Comparison of ENCODE assay signal across 1 cellular context in the genomic region with DNA sequence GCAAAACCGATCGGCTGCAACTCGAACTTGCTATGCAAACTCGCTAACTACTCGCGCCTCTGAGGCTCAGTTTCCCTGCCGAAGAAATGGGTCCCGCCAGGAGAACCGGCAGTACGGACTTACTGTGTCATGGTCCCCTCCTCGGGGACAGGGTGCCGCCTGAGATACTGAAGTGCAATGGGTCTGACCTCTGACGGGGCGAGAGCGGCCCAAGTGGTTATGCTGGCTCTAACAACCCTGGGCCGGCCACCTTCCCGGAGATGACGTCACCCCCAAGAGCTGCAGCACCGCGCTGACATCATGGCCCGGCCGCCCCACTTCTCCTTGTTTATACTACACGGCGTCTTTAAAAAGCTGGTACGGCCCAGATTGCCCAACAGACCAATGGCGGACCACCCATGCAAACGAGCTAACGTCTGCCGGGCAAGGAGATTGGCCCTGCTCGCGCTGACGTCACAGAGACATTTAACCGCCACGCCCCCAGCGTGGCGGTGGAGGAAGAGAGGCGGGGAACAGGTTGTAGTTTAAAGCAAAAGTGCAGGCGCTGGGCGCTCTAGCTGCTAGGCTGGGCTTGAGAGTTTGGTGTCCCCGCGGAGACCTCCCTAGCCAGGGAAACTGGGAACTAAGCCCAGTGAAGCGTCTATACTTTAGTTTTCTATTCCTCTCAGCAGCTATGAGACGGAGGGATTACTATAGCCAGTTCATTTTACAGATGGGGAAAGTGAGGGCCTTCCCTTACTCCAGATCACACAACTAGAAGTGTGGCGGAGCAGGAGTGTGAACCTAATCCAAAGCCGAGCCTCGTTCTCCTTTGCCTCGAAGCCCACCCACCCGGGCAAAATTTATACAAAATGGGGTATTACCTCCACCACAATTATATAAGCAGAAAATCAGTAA.
TF ChIP-seq lines count a peak whose summit lies in the region.

No MANE protein-coding gene starts in this region.

TF ChIP-seq in HepG2, 621 proteins besides CTCF, POLR2A, EP300 and RAD21 (continues in another document):
- peak; percentile 15; the same call in 1 of the 2 replicates for TF ChIP-seq PHF21A (CRISPR knock-in tag; IDR thresholded peaks at IDR 0.05)
- TF ChIP-seq, protein P1, sequence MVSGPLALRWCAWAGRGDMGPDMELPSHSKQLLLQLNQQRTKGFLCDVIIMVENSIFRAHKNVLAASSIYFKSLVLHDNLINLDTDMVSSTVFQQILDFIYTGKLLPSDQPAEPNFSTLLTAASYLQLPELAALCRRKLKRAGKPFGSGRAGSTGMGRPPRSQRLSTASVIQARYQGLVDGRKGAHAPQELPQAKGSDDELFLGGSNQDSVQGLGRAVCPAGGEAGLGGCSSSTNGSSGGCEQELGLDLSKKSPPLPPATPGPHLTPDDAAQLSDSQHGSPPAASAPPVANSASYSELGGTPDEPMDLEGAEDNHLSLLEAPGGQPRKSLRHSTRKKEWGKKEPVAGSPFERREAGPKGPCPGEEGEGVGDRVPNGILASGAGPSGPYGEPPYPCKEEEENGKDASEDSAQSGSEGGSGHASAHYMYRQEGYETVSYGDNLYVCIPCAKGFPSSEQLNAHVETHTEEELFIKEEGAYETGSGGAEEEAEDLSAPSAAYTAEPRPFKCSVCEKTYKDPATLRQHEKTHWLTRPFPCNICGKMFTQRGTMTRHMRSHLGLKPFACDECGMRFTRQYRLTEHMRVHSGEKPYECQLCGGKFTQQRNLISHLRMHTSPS (CRISPR knock-in tag; IDR thresholded peaks at IDR 0.05; ENCODE audit: low read depth), result no peak
- TF ChIP-seq ZNF678 (CRISPR knock-in tag; IDR thresholded peaks at IDR 0.05), result no peak
- TF ChIP-seq RXRA (CRISPR knock-in tag; IDR thresholded peaks at IDR 0.05), result no peak; the same call in 1 of the 2 replicates
- TF ChIP-seq ZNF12 (CRISPR knock-in tag; IDR thresholded peaks at IDR 0.05), result no peak
- TF ChIP-seq ZNF124 (CRISPR knock-in tag; IDR thresholded peaks at IDR 0.05), result no peak
- no peak for TF ChIP-seq DNMT3B (CRISPR knock-in tag; conservative IDR thresholded peaks at IDR 0.05)
- TF ChIP-seq, protein P2, sequence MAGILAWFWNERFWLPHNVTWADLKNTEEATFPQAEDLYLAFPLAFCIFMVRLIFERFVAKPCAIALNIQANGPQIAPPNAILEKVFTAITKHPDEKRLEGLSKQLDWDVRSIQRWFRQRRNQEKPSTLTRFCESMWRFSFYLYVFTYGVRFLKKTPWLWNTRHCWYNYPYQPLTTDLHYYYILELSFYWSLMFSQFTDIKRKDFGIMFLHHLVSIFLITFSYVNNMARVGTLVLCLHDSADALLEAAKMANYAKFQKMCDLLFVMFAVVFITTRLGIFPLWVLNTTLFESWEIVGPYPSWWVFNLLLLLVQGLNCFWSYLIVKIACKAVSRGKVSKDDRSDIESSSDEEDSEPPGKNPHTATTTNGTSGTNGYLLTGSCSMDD (CRISPR knock-in tag; IDR thresholded peaks at IDR 0.05), result no peak
- 0 out of 2 replicates have a peak, but pooled peaks have one; percentile 3 for TF ChIP-seq ERF (CRISPR knock-in tag; IDR thresholded peaks at IDR 0.05)
- no peak for TF ChIP-seq ZFP36L1 (CRISPR knock-in tag; IDR thresholded peaks at IDR 0.05)
- no peak for TF ChIP-seq TMF1 (CRISPR knock-in tag; IDR thresholded peaks at IDR 0.05; ENCODE audit: low read depth)
- TF ChIP-seq ZNF230 (CRISPR knock-in tag; IDR thresholded peaks at IDR 0.05), result no peak
- TF ChIP-seq TCF7L2 (IDR thresholded peaks at IDR 0.05; ENCODE audit: low read depth, low read length), result no peak
- TF ChIP-seq, protein P3, sequence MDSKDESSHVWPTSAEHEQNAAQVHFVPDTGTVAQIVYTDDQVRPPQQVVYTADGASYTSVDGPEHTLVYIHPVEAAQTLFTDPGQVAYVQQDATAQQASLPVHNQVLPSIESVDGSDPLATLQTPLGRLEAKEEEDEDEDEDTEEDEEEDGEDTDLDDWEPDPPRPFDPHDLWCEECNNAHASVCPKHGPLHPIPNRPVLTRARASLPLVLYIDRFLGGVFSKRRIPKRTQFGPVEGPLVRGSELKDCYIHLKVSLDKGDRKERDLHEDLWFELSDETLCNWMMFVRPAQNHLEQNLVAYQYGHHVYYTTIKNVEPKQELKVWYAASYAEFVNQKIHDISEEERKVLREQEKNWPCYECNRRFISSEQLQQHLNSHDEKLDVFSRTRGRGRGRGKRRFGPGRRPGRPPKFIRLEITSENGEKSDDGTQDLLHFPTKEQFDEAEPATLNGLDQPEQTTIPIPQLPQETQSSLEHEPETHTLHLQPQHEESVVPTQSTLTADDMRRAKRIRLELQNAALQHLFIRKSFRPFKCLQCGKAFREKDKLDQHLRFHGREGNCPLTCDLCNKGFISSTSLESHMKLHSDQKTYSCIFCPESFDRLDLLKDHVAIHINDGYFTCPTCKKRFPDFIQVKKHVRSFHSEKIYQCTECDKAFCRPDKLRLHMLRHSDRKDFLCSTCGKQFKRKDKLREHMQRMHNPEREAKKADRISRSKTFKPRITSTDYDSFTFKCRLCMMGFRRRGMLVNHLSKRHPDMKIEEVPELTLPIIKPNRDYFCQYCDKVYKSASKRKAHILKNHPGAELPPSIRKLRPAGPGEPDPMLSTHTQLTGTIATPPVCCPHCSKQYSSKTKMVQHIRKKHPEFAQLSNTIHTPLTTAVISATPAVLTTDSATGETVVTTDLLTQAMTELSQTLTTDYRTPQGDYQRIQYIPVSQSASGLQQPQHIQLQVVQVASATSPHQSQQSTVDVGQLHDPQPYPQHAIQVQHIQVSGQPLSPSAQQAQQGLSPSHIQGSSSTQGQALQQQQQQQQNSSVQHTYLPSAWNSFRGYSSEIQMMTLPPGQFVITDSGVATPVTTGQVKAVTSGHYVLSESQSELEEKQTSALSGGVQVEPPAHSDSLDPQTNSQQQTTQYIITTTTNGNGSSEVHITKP (CRISPR knock-in tag; IDR thresholded peaks at IDR 0.05; ENCODE audit: low read depth), result peak; percentile 79; the same call in 1 of the 2 replicates
- TF ChIP-seq SNAPC2 (CRISPR knock-in tag; IDR thresholded peaks at IDR 0.05), result 0 out of 2 replicates have a peak, but pooled peaks have one; percentile 3
- no peak for TF ChIP-seq STAT5B (CRISPR knock-in tag; IDR thresholded peaks at IDR 0.05)
- TF ChIP-seq, protein P4, sequence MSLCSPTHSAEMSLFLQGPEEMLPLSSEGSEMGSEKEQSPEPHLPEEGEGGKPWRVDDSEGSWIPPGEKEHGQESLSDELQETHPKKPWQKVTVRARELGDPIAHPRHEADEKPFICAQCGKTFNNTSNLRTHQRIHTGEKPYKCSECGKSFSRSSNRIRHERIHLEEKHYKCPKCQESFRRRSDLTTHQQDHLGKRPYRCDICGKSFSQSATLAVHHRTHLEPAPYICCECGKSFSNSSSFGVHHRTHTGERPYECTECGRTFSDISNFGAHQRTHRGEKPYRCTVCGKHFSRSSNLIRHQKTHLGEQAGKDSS (CRISPR knock-in tag; IDR thresholded peaks at IDR 0.05; ENCODE audit: borderline replicate concordance, low read depth), result no peak; the same call in 1 of the 2 replicates
- no peak for TF ChIP-seq ZNF251 (CRISPR knock-in tag; IDR thresholded peaks at IDR 0.05)
- TF ChIP-seq ESRRA (CRISPR knock-in tag; IDR thresholded peaks at IDR 0.05; ENCODE audit: low read depth), result no peak
- no peak for TF ChIP-seq CAMTA2 (CRISPR knock-in tag; IDR thresholded peaks at IDR 0.05; ENCODE audit: borderline replicate concordance)
- TF ChIP-seq, protein P5, sequence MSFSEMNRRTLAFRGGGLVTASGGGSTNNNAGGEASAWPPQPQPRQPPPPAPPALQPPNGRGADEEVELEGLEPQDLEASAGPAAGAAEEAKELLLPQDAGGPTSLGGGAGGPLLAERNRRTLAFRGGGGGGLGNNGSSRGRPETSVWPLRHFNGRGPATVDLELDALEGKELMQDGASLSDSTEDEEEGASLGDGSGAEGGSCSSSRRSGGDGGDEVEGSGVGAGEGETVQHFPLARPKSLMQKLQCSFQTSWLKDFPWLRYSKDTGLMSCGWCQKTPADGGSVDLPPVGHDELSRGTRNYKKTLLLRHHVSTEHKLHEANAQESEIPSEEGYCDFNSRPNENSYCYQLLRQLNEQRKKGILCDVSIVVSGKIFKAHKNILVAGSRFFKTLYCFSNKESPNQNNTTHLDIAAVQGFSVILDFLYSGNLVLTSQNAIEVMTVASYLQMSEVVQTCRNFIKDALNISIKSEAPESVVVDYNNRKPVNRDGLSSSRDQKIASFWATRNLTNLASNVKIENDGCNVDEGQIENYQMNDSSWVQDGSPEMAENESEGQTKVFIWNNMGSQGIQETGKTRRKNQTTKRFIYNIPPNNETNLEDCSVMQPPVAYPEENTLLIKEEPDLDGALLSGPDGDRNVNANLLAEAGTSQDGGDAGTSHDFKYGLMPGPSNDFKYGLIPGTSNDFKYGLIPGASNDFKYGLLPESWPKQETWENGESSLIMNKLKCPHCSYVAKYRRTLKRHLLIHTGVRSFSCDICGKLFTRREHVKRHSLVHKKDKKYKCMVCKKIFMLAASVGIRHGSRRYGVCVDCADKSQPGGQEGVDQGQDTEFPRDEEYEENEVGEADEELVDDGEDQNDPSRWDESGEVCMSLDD (CRISPR knock-in tag; IDR thresholded peaks at IDR 0.05; ENCODE audit: borderline replicate concordance), result peak; percentile 96
- TF ChIP-seq ADNP (CRISPR knock-in tag; IDR thresholded peaks at IDR 0.05), result no peak
- TF ChIP-seq, protein P6, sequence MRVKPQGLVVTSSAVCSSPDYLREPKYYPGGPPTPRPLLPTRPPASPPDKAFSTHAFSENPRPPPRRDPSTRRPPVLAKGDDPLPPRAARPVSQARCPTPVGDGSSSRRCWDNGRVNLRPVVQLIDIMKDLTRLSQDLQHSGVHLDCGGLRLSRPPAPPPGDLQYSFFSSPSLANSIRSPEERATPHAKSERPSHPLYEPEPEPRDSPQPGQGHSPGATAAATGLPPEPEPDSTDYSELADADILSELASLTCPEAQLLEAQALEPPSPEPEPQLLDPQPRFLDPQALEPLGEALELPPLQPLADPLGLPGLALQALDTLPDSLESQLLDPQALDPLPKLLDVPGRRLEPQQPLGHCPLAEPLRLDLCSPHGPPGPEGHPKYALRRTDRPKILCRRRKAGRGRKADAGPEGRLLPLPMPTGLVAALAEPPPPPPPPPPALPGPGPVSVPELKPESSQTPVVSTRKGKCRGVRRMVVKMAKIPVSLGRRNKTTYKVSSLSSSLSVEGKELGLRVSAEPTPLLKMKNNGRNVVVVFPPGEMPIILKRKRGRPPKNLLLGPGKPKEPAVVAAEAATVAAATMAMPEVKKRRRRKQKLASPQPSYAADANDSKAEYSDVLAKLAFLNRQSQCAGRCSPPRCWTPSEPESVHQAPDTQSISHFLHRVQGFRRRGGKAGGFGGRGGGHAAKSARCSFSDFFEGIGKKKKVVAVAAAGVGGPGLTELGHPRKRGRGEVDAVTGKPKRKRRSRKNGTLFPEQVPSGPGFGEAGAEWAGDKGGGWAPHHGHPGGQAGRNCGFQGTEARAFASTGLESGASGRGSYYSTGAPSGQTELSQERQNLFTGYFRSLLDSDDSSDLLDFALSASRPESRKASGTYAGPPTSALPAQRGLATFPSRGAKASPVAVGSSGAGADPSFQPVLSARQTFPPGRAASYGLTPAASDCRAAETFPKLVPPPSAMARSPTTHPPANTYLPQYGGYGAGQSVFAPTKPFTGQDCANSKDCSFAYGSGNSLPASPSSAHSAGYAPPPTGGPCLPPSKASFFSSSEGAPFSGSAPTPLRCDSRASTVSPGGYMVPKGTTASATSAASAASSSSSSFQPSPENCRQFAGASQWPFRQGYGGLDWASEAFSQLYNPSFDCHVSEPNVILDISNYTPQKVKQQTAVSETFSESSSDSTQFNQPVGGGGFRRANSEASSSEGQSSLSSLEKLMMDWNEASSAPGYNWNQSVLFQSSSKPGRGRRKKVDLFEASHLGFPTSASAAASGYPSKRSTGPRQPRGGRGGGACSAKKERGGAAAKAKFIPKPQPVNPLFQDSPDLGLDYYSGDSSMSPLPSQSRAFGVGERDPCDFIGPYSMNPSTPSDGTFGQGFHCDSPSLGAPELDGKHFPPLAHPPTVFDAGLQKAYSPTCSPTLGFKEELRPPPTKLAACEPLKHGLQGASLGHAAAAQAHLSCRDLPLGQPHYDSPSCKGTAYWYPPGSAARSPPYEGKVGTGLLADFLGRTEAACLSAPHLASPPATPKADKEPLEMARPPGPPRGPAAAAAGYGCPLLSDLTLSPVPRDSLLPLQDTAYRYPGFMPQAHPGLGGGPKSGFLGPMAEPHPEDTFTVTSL (CRISPR knock-in tag; IDR thresholded peaks at IDR 0.05; ENCODE audit: borderline replicate concordance), result no peak
- TF ChIP-seq PHF8 (CRISPR knock-in tag; IDR thresholded peaks at IDR 0.05), result no peak
- TF ChIP-seq ZNF333 (CRISPR knock-in tag; IDR thresholded peaks at IDR 0.05; ENCODE audit: borderline replicate concordance), result no peak; the same call in 1 of the 2 replicates
- TF ChIP-seq, protein P7, sequence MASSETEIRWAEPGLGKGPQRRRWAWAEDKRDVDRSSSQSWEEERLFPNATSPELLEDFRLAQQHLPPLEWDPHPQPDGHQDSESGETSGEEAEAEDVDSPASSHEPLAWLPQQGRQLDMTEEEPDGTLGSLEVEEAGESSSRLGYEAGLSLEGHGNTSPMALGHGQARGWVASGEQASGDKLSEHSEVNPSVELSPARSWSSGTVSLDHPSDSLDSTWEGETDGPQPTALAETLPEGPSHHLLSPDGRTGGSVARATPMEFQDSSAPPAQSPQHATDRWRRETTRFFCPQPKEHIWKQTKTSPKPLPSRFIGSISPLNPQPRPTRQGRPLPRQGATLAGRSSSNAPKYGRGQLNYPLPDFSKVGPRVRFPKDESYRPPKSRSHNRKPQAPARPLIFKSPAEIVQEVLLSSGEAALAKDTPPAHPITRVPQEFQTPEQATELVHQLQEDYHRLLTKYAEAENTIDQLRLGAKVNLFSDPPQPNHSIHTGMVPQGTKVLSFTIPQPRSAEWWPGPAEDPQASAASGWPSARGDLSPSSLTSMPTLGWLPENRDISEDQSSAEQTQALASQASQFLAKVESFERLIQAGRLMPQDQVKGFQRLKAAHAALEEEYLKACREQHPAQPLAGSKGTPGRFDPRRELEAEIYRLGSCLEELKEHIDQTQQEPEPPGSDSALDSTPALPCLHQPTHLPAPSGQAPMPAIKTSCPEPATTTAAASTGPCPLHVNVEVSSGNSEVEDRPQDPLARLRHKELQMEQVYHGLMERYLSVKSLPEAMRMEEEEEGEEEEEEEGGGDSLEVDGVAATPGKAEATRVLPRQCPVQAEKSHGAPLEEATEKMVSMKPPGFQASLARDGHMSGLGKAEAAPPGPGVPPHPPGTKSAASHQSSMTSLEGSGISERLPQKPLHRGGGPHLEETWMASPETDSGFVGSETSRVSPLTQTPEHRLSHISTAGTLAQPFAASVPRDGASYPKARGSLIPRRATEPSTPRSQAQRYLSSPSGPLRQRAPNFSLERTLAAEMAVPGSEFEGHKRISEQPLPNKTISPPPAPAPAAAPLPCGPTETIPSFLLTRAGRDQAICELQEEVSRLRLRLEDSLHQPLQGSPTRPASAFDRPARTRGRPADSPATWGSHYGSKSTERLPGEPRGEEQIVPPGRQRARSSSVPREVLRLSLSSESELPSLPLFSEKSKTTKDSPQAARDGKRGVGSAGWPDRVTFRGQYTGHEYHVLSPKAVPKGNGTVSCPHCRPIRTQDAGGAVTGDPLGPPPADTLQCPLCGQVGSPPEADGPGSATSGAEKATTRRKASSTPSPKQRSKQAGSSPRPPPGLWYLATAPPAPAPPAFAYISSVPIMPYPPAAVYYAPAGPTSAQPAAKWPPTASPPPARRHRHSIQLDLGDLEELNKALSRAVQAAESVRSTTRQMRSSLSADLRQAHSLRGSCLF (CRISPR knock-in tag; IDR thresholded peaks at IDR 0.05; ENCODE audit: borderline replicate concordance), result 0 out of 2 replicates have a peak, but pooled peaks have one; percentile 17
- TF ChIP-seq ZFP82 (CRISPR knock-in tag; IDR thresholded peaks at IDR 0.05; ENCODE audit: borderline replicate concordance), result 0 out of 2 replicates have a peak, but pooled peaks have one; percentile 44
- no peak for TF ChIP-seq ZKSCAN1 (IDR thresholded peaks at IDR 0.05; ENCODE audit: low read length)
- no peak for TF ChIP-seq ZNF20 (CRISPR knock-in tag; IDR thresholded peaks at IDR 0.05)
- TF ChIP-seq HMGA1 (CRISPR knock-in tag; conservative IDR thresholded peaks at IDR 0.05), result no peak
- TF ChIP-seq ZSCAN22 (CRISPR knock-in tag; IDR thresholded peaks at IDR 0.05), result no peak
- TF ChIP-seq BRD4 (CRISPR knock-in tag; IDR thresholded peaks at IDR 0.05), result no peak
- TF ChIP-seq NCOA2 (CRISPR knock-in tag; IDR thresholded peaks at IDR 0.05), result no peak
- peak; percentile 86 for TF ChIP-seq NFYB (CRISPR knock-in tag; IDR thresholded peaks at IDR 0.05)
- no peak for TF ChIP-seq ZNF33B (CRISPR knock-in tag; IDR thresholded peaks at IDR 0.05)
- TF ChIP-seq TBX3 (IDR thresholded peaks at IDR 0.05; ENCODE audit: borderline replicate concordance), result no peak
